Comparison of ENCODE assay signal across 22 cellular contexts in genomic region chr1:108810176-108810575, GRCh38. TPM values are rescaled to one million over a fixed set of nuclear protein-coding genes. Genes with fewer than 3 reads are reported as not detected.
"Had no signal": no experiment of that assay in that cellular context is flagged by ENCODE, and none has a peak within 500 bp of the region (broad histone marks: within the 10 kb centered on the region; RNA-seq: fewer than 3 reads in every experiment).

No MANE protein-coding gene starts in this region.

- H3K4me3 ChIP-seq: coronary artery, esophagus squamous epithelium, lung, prostate gland, right atrium auricular region, transverse colon had no signal

- H3K27ac Mint-ChIP-seq: effector memory CD8-positive, alpha-beta T cell; memory B cell; stimulated activated naive B cell treated with anti-CD40 and anti-IgM and Interleukin-4, amounts not matched to agents 10 μg/mL and 1 μg/mL and 100 μg/mL, for 72 hours; stimulated activated naive CD8-positive, alpha-beta T cell treated with anti-CD3 and anti-CD28 coated beads, Interleukin-15, Interleukin-2, amounts not matched to agents 100 ng/mL and 50 ng/mL, for 24 hours had no signal

- H3K27ac ChIP-seq: coronary artery, esophagus squamous epithelium, prostate gland, right atrium auricular region, transverse colon had no signal

- H3K4me1 Mint-ChIP-seq: memory B cell; naive thymus-derived CD4-positive, alpha-beta T cell; stimulated activated naive B cell treated with anti-CD40 and anti-IgM and Interleukin-4, amounts not matched to agents 10 μg/mL and 1 μg/mL and 100 μg/mL, for 72 hours had no signal

- H3K9me3 Mint-ChIP-seq: effector memory CD8-positive, alpha-beta T cell; memory B cell; naive thymus-derived CD4-positive, alpha-beta T cell; nephron; stimulated activated naive B cell treated with anti-CD40 and anti-IgM and Interleukin-4, amounts not matched to agents 10 μg/mL and 1 μg/mL and 100 μg/mL, for 72 hours; stimulated activated naive CD8-positive, alpha-beta T cell treated with anti-CD3 and anti-CD28 coated beads, Interleukin-15, Interleukin-2, amounts not matched to agents 100 ng/mL and 50 ng/mL, for 24 hours had no signal

- ATAC-seq: effector memory CD8-positive, alpha-beta T cell; left lobe of liver; naive thymus-derived CD4-positive, alpha-beta T cell; sciatic nerve; stimulated activated naive B cell treated with anti-CD40 and anti-IgM and Interleukin-4, amounts not matched to agents 10 μg/mL and 1 μg/mL and 100 μg/mL, for 72 hours had no signal

- H3K4me1 ChIP-seq: prostate gland had no signal

- H3K4me3 Mint-ChIP-seq: effector memory CD8-positive, alpha-beta T cell; memory B cell; naive thymus-derived CD4-positive, alpha-beta T cell; nephron; stimulated activated naive B cell treated with anti-CD40 and anti-IgM and Interleukin-4, amounts not matched to agents 10 μg/mL and 1 μg/mL and 100 μg/mL, for 72 hours; stimulated activated naive CD8-positive, alpha-beta T cell treated with anti-CD3 and anti-CD28 coated beads, Interleukin-15, Interleukin-2, amounts not matched to agents 100 ng/mL and 50 ng/mL, for 24 hours had no signal

- H3K9me3 ChIP-seq: esophagus squamous epithelium, prostate gland, right atrium auricular region, transverse colon had no signal

- H3K36me3 ChIP-seq: prostate gland had no signal

- H3K27me3 ChIP-seq: esophagus squamous epithelium, right atrium auricular region, transverse colon had no signal

- DNase-seq: dermis blood vessel endothelial cell; effector memory CD8-positive, alpha-beta T cell; erythroblast; esophagus squamous epithelium; hypothalamus; naive thymus-derived CD4-positive, alpha-beta T cell; nucleus accumbens; stimulated activated CD4-positive, alpha-beta T cell treated with anti-CD3 and anti-CD28 coated beads, Interleukin-15, amount 100 ng/mL, for 24 hours; stimulated activated CD4-positive, alpha-beta T cell treated with anti-CD3 and anti-CD28 coated beads, Interleukin-2, amount 100 ng/mL, for 48 hours; stimulated activated naive B cell treated with anti-CD40 and anti-IgM and Interleukin-4, amounts not matched to agents 10 μg/mL and 1 μg/mL and 100 μg/mL, for 72 hours; transverse colon had no signal

- H3K27me3 Mint-ChIP-seq: effector memory CD8-positive, alpha-beta T cell; memory B cell; stimulated activated naive B cell treated with anti-CD40 and anti-IgM and Interleukin-4, amounts not matched to agents 10 μg/mL and 1 μg/mL and 100 μg/mL, for 72 hours; stimulated activated naive CD8-positive, alpha-beta T cell treated with anti-CD3 and anti-CD28 coated beads, Interleukin-15, Interleukin-2, amounts not matched to agents 100 ng/mL and 50 ng/mL, for 24 hours had no signal

RNA-seq across cellular contexts. Expression of gene AKNAD1, which starts 46.7 kb away (rescaled TPM):
- total RNA-seq: left lobe of liver; liver; mononuclear cell; naive thymus-derived CD4-positive, alpha-beta T cell; right atrium auricular region; transverse colon had no signal
- polyA plus RNA-seq: liver; naive thymus-derived CD4-positive, alpha-beta T cell had no signal
